ENCODE assay signal across 36 cellular contexts in genomic region chr11:29606596-29606995, GRCh38.
"Had no signal": no experiment of that assay in that cellular context is flagged by ENCODE, and none has a peak within 500 bp of the region (broad histone marks: within the 10 kb centered on the region; RNA-seq: fewer than 3 reads in every experiment).

No MANE protein-coding gene starts in this region.

- H3K4me1 Mint-ChIP-seq: activated naive CD4-positive, alpha-beta T cell treated with anti-CD3 and anti-CD28 coated beads, Interleukin-2, amount 10 ng/mL, durations not matched to agents 7 days and 5 days; activated naive CD8-positive, alpha-beta T cell treated with anti-CD3 and anti-CD28 coated beads for 36 hours; activated naive CD8-positive, alpha-beta T cell treated with anti-CD3 and anti-CD28 coated beads, Interleukin-2, amount 10 ng/mL, durations not matched to agents 7 days and 5 days; activated naive CD8-positive, alpha-beta T cell treated with anti-CD3 and anti-CD28 coated beads, Interleukin-2, amount 50 U/mL, for 24 hours; activated T-helper 17 cell treated with anti-CD3 and anti-CD28 coated beads, Interleukin-2, amount 50 U/mL, for 72 hours; brain; central memory CD8-positive, alpha-beta T cell had no signal

- H3K36me3 Mint-ChIP-seq: activated naive CD4-positive, alpha-beta T cell treated with anti-CD3 and anti-CD28 coated beads, Interleukin-2, amount 10 ng/mL, durations not matched to agents 7 days and 5 days; activated naive CD4-positive, alpha-beta T cell treated with anti-CD3 and anti-CD28 coated beads, Interleukin-2, amount 50 U/mL, for 72 hours; activated naive CD8-positive, alpha-beta T cell; activated naive CD8-positive, alpha-beta T cell treated with anti-CD3 and anti-CD28 coated beads for 36 hours; activated naive CD8-positive, alpha-beta T cell treated with anti-CD3 and anti-CD28 coated beads, Interleukin-2, amount 10 ng/mL, durations not matched to agents 7 days and 5 days; brain had no signal

- H3K27me3 ChIP-seq: ascending aorta, body of pancreas, brain microvascular endothelial cell, breast epithelium, cardiac muscle cell had no signal

- H3K4me3 ChIP-seq: ascending aorta, body of pancreas, breast epithelium, cardiac muscle cell had no signal

- H3K27ac Mint-ChIP-seq: activated naive CD4-positive, alpha-beta T cell treated with anti-CD3 and anti-CD28 coated beads for 36 hours; activated naive CD4-positive, alpha-beta T cell treated with anti-CD3 and anti-CD28 coated beads, Interleukin-2, amount 10 ng/mL, durations not matched to agents 7 days and 5 days; activated naive CD4-positive, alpha-beta T cell treated with anti-CD3 and anti-CD28 coated beads, Interleukin-2, amount 50 U/mL, for 72 hours; activated naive CD8-positive, alpha-beta T cell; activated naive CD8-positive, alpha-beta T cell treated with anti-CD3 and anti-CD28 coated beads for 36 hours; activated naive CD8-positive, alpha-beta T cell treated with anti-CD3 and anti-CD28 coated beads, Interleukin-2, amount 10 ng/mL, durations not matched to agents 7 days and 5 days; activated naive CD8-positive, alpha-beta T cell treated with anti-CD3 and anti-CD28 coated beads, Interleukin-2, amount 50 U/mL, for 24 hours; activated T-cell treated with anti-CD3 and anti-CD28 coated beads, Interleukin-2, amount 50 U/mL, for 24 hours; activated T-cell treated with anti-CD3 and anti-CD28 coated beads, Interleukin-2, amount 50 U/mL, for 72 hours; activated T-helper 1 cell treated with anti-CD3 and anti-CD28 coated beads, Interleukin-12 subunit alpha, Interleukin-12 subunit beta, Interleukin-2, Interleukin-4 antibody, amounts not matched to agents 30 ng/mL and 10 ng/mL and 1 ng/mL, durations not matched to agents 14 hours and 24 hours and 36 hours; activated T-helper 17 cell treated with anti-CD3 and anti-CD28 coated beads, Interleukin-2, amount 50 U/mL, for 72 hours; activated T-helper 2 cell treated with anti-CD3 and anti-CD28 coated beads, Interferon-gamma antibody, Interleukin-2, Interleukin-4, amounts not matched to agents 10 μg/mL and 5 μg/mL and 100 μg/mL, durations not matched to agents 14 hours and 24 hours and 36 hours; brain had no signal

- H3K4me3 Mint-ChIP-seq: activated naive CD4-positive, alpha-beta T cell treated with anti-CD3 and anti-CD28 coated beads for 36 hours; activated naive CD4-positive, alpha-beta T cell treated with anti-CD3 and anti-CD28 coated beads, Interleukin-2, amount 10 ng/mL, durations not matched to agents 7 days and 5 days; activated naive CD8-positive, alpha-beta T cell; activated naive CD8-positive, alpha-beta T cell treated with anti-CD3 and anti-CD28 coated beads for 36 hours; activated naive CD8-positive, alpha-beta T cell treated with anti-CD3 and anti-CD28 coated beads, Interleukin-2, amount 10 ng/mL, durations not matched to agents 7 days and 5 days; activated naive CD8-positive, alpha-beta T cell treated with anti-CD3 and anti-CD28 coated beads, Interleukin-2, amount 50 U/mL, for 24 hours; activated T-cell treated with anti-CD3 and anti-CD28 coated beads, Interleukin-2, amount 50 U/mL, for 24 hours; activated T-cell treated with anti-CD3 and anti-CD28 coated beads, Interleukin-2, amount 50 U/mL, for 4 hours; activated T-cell treated with anti-CD3 and anti-CD28 coated beads, Interleukin-2, amount 50 U/mL, for 72 hours; activated T-helper 1 cell treated with anti-CD3 and anti-CD28 coated beads, Interleukin-12 subunit alpha, Interleukin-12 subunit beta, Interleukin-2, Interleukin-4 antibody, amounts not matched to agents 30 ng/mL and 10 ng/mL and 1 ng/mL, durations not matched to agents 14 hours and 24 hours and 36 hours; activated T-helper 17 cell treated with anti-CD3 and anti-CD28 coated beads, Interleukin-2, amount 50 U/mL, for 72 hours; brain; central memory CD8-positive, alpha-beta T cell had no signal

- H3K27ac ChIP-seq: ascending aorta, body of pancreas, brain microvascular endothelial cell, breast epithelium, cardiac muscle cell had no signal

- ATAC-seq: activated naive CD4-positive, alpha-beta T cell treated with anti-CD3 and anti-CD28 coated beads, Interleukin-2, amount 50 U/mL, for 72 hours; activated naive CD8-positive, alpha-beta T cell treated with anti-CD3 and anti-CD28 coated beads, Interleukin-2, amount 50 U/mL, for 24 hours; activated T-cell treated with anti-CD3 and anti-CD28 coated beads, Interleukin-2, amount 50 U/mL, for 4 hours; activated T-cell treated with anti-CD3 and anti-CD28 coated beads, Interleukin-2, amount 50 U/mL, for 72 hours; activated T-helper 17 cell treated with anti-CD3 and anti-CD28 coated beads, Interleukin-2, amount 50 U/mL, for 72 hours; body of pancreas had no signal

- H3K27me3 Mint-ChIP-seq: activated naive CD4-positive, alpha-beta T cell treated with anti-CD3 and anti-CD28 coated beads, Interleukin-2, amount 10 ng/mL, durations not matched to agents 7 days and 5 days; activated naive CD8-positive, alpha-beta T cell; activated naive CD8-positive, alpha-beta T cell treated with anti-CD3 and anti-CD28 coated beads for 36 hours; activated naive CD8-positive, alpha-beta T cell treated with anti-CD3 and anti-CD28 coated beads, Interleukin-2, amount 10 ng/mL, durations not matched to agents 7 days and 5 days; activated naive CD8-positive, alpha-beta T cell treated with anti-CD3 and anti-CD28 coated beads, Interleukin-2, amount 50 U/mL, for 24 hours; activated T-cell treated with anti-CD3 and anti-CD28 coated beads, Interleukin-2, amount 50 U/mL, for 24 hours; activated T-helper 17 cell treated with anti-CD3 and anti-CD28 coated beads, Interleukin-2, amount 50 U/mL, for 72 hours; brain; central memory CD8-positive, alpha-beta T cell had no signal

- H3K9me3 ChIP-seq: ascending aorta, body of pancreas, breast epithelium had no signal

- DNase-seq: activated effector memory CD4-positive, alpha-beta T cell treated with anti-CD3 and anti-CD28 coated beads, Interleukin-2, amount 50 U/mL, for 16 hours; activated effector memory CD4-positive, alpha-beta T cell treated with Interleukin-2 at 50 U/mL for 16 hours; activated gamma-delta T cell; activated gamma-delta T cell treated with Interleukin-2 at 50 U/mL for 16 hours; activated naive CD4-positive, alpha-beta T cell treated with anti-CD3 and anti-CD28 coated beads for 36 hours; activated naive CD4-positive, alpha-beta T cell treated with anti-CD3 and anti-CD28 coated beads, Interleukin-2, amount 10 ng/mL, durations not matched to agents 7 days and 5 days; activated naive CD4-positive, alpha-beta T cell treated with anti-CD3 and anti-CD28 coated beads, Interleukin-2, amount 50 U/mL, for 16 hours; activated naive CD4-positive, alpha-beta T cell treated with Interleukin-2 at 50 U/mL for 16 hours; activated naive CD8-positive, alpha-beta T cell treated with anti-CD3 and anti-CD28 coated beads for 36 hours; activated naive CD8-positive, alpha-beta T cell treated with anti-CD3 and anti-CD28 coated beads, Interleukin-2, amount 10 ng/mL, durations not matched to agents 7 days and 5 days; activated naive CD8-positive, alpha-beta T cell treated with anti-CD3 and anti-CD28 coated beads, Interleukin-2, amount 50 U/mL, for 24 hours; activated T-cell treated with anti-CD3 and anti-CD28 coated beads for 4 hours; activated T-cell treated with anti-CD3 and anti-CD28 coated beads, Interleukin-2, amount 50 U/mL, for 1 hour; activated T-cell treated with anti-CD3 and anti-CD28 coated beads, Interleukin-2, amount 50 U/mL, for 24 hours; activated T-cell treated with anti-CD3 and anti-CD28 coated beads, Interleukin-2, amount 50 U/mL, for 4 hours; activated T-cell treated with anti-CD3 and anti-CD28 coated beads, Interleukin-2, amount 50 U/mL, for 48 hours; activated T-cell treated with anti-CD3 and anti-CD28 coated beads, Interleukin-2, amount 50 U/mL, for 72 hours; amniotic stem cell; amygdala; anterior cingulate cortex; aorta; body of pancreas; brain microvascular endothelial cell; caudate nucleus; central memory CD4-positive, alpha-beta T cell; cerebellar nuclear complex had no signal

- H3K36me3 ChIP-seq: ascending aorta, brain microvascular endothelial cell, breast epithelium, cardiac muscle cell had no signal

- H3K9me3 Mint-ChIP-seq: brain had no signal

- H3K4me1 ChIP-seq: ascending aorta, body of pancreas, breast epithelium had no signal
